In genomic region chr12:93746572-93747168, GRCh38 we compare ENCODE assay signal across 22 cellular contexts.
DNase-seq lines count a peak whose midpoint lies in the region; ATAC-seq, FAIRE-seq and TF ChIP-seq lines count a peak whose summit lies in the region.
"Had no signal": no experiment of that assay in that cellular context is flagged by ENCODE, and none has a peak within 500 bp of the region (broad histone marks: within the 10 kb centered on the region; RNA-seq: fewer than 3 reads in every experiment).

No MANE protein-coding gene starts in this region.

- intact Hi-C loops in HepG2 (cut with micrococcal nuclease; ENCODE audit: unreplicated experiment) (no loop called here), K562 (cut with micrococcal nuclease) (no loop called here), kidney (cut with DNase I) (no loop called here), vagina (cut with DNase I) (loop anchor here (10.0 kb wide), 2 partner anchors 62 to 68 kb away; no protein-coding TSS in a partner anchor)

- H3K27me3 ChIP-seq in liver (ENCODE audit: control insufficient read depth in 4 of 4, insufficient read depth in 4 of 4, low read length in 3 of 4): no peaks in the 10 kb centered on the region
- H3K27me3 ChIP-seq in HepG2 (ENCODE audit: control insufficient read depth in 1 of 2, insufficient read depth in 2 of 2, low read length in 2 of 2): no peaks in the 10 kb centered on the region
- H3K27me3 ChIP-seq in K562 (ENCODE audit: control insufficient read depth in 2 of 2, insufficient read depth in 2 of 2, low read length in 2 of 2): no peaks in the 10 kb centered on the region
- H3K27me3 ChIP-seq in vagina: no peaks in the 10 kb centered on the region

- H3K36me3 ChIP-seq in liver (ENCODE audit: control insufficient read depth in 4 of 4, insufficient read depth in 3 of 4, low read depth in 1 of 4, low read length in 3 of 4) (no peaks in the 10 kb centered on the region), HepG2 (replicated peaks in 1 of 2; ENCODE audit: control insufficient read depth in 1 of 2, insufficient read depth in 2 of 2, low read length in 2 of 2) (no peaks in the 10 kb centered on the region), K562 (ENCODE audit: control insufficient read depth, insufficient read depth, low read length) (no peaks in the 10 kb centered on the region), kidney (ENCODE audit: control insufficient read depth in 1 of 2, insufficient read depth in 2 of 2, low read length in 2 of 2) (no peaks in the 10 kb centered on the region), vagina (no peaks in the 10 kb centered on the region)

- H3K4me1 Mint-ChIP-seq in activated T-cell treated with anti-CD3 and anti-CD28 coated beads, Interleukin-2, amount 50 U/mL, for 72 hours (ENCODE audit: low read depth): peaks cover 35% of the 10 kb centered on the region

- TF ChIP-seq RAD21 in liver (IDR thresholded peaks at IDR 0.05): no peak
- TF ChIP-seq RAD21 in HepG2 (CRISPR knock-in tag; IDR thresholded peaks at IDR 0.05): no peak
- TF ChIP-seq RAD21 in K562 (CRISPR knock-in tag; conservative IDR thresholded peaks at IDR 0.05 in 1 of 2, IDR thresholded peaks at IDR 0.05 in 1 of 2): no peak

- no peak overlapping the region for H2AFZ ChIP-seq in HepG2 (ENCODE audit: low read length)
- H2AFZ ChIP-seq in K562 (ENCODE audit: low read depth, low read length): no peak overlapping the region
- H2AFZ ChIP-seq: GM23338 had no signal

- H3K4me1 ChIP-seq in liver (ENCODE audit: control insufficient read depth in 4 of 4, insufficient read depth in 4 of 4, low read length in 3 of 4): peaks cover 5 to 55% (median 23%) of the 10 kb centered on the region in 4 donors
- peaks cover 23% of the 10 kb centered on the region for H3K4me1 ChIP-seq in HepG2 (ENCODE audit: insufficient read depth, low read length)
- H3K4me1 ChIP-seq in K562 (replicated peaks in 1 of 2; ENCODE audit: control insufficient read depth in 2 of 2, insufficient read depth in 2 of 2, low read length in 2 of 2): peaks cover 9 to 50% of the 10 kb centered on the region in 2 experiments
- peaks cover 8 to 10% of the 10 kb centered on the region in 2 donors for H3K4me1 ChIP-seq in kidney (ENCODE audit: control insufficient read depth in 1 of 2, insufficient read depth in 1 of 2, low read depth in 1 of 2, low read length in 2 of 2)
- peaks cover 45% of the 10 kb centered on the region for H3K4me1 ChIP-seq in vagina

- H3K79me2 ChIP-seq in HepG2 (ENCODE audit: insufficient read depth, low read length) (no peaks in the 10 kb centered on the region), K562 (ENCODE audit: control insufficient read depth, insufficient read depth, low read length) (peaks cover 34% of the 10 kb centered on the region)

- H3K9ac ChIP-seq in liver (ENCODE audit: low read depth in 1 of 2, low read length in 2 of 2): peak overlapping the region in 1 of 2 donors; percentile 9
- H3K9ac ChIP-seq in HepG2 (ENCODE audit: insufficient read depth, low read depth, low read length): no peak overlapping the region
- no peak overlapping the region for H3K9ac ChIP-seq in K562 (ENCODE audit: insufficient read depth in 1 of 2, low read depth in 2 of 2, low read length in 2 of 2)
- no peak overlapping the region for H3K9ac ChIP-seq in kidney (ENCODE audit: low read length in 2 of 2)

- H3K27ac Mint-ChIP-seq in activated T-cell treated with anti-CD3 and anti-CD28 coated beads, Interleukin-2, amount 50 U/mL, for 72 hours: no peak overlapping the region
- H3K27ac Mint-ChIP-seq: CD14-positive monocyte, GM23338, HFFc6 had no signal

- TF ChIP-seq POLR2A in HepG2 (IDR thresholded peaks at IDR 0.05; ENCODE audit: insufficient read depth in 1 of 2, low read depth in 2 of 2, low read length in 2 of 2) (no peak), K562 (conservative IDR thresholded peaks at IDR 0.05) (no peak), vagina (IDR thresholded peaks at IDR 0.05) (no peak)

- H3K27me3 Mint-ChIP-seq in activated T-cell treated with anti-CD3 and anti-CD28 coated beads, Interleukin-2, amount 50 U/mL, for 72 hours (ENCODE audit: low read depth): no peaks in the 10 kb centered on the region
- H3K27me3 Mint-ChIP-seq: CD4-positive, alpha-beta memory T cell had no signal

- H3K4me2 ChIP-seq in HepG2 (ENCODE audit: low read depth, low read length) (no peak overlapping the region), K562 (ENCODE audit: insufficient read depth, low read length) (no peak overlapping the region)
- H3K4me2 ChIP-seq: GM23338 had no signal

- ATAC-seq in HepG2 (no peak), K562 (no peak)
- no peak for ATAC-seq in activated T-cell treated with anti-CD3 and anti-CD28 coated beads, Interleukin-2, amount 50 U/mL, for 72 hours (replicated peaks in 1 of 2)
- ATAC-seq: GM23338, HCT116 had no signal

- FAIRE-seq in HepG2 (lab: Jason Lieb, UNC) (no peak), K562 (lab: Jason Lieb, UNC) (no peak), kidney (lab: Jason Lieb, UNC) (peak; percentile 54)
- FAIRE-seq: GM12892, GM18507 had no signal

- in situ Hi-C loops in HepG2 (cut with HindIII; ENCODE audit: extremely low pct_ligation_motif_present, low pct_unique_long_range_greater_than_20kb) (no loop called here), K562 (cut with MboI) (no loop called here)

- DNase-seq in HepG2 (ENCODE audit: low spot score) (no peak), K562 (ENCODE audit: extremely low read depth in 1 of 4, low spot score in 3 of 4) (no peak), kidney (no peak), vagina (ENCODE audit: extremely low spot score in 2 of 2) (no peak), kidney tubule cell (ENCODE audit: low spot score) (no peak)
- DNase-seq in activated T-cell treated with anti-CD3 and anti-CD28 coated beads, Interleukin-2, amount 50 U/mL, for 72 hours: no peak
- DNase-seq: ACHN; AML-193; CD4-positive, alpha-beta memory T cell; DMS153; DMS79; GDM1; H7; HFFc6; IMR-90 had no signal

- TF ChIP-seq EP300 in HepG2 (IDR thresholded peaks at IDR 0.05; ENCODE audit: low read depth in 2 of 2, low read length in 2 of 2) (no peak), HepG2 (CRISPR knock-in tag; IDR thresholded peaks at IDR 0.05; ENCODE audit: borderline replicate concordance) (no peak), K562 (IDR thresholded peaks at IDR 0.05; ENCODE audit: low read length) (no peak)

- POLR2A ChIA-PET in HepG2 (lab: Yijun Ruan, JAX): no interaction called here
- POLR2A ChIA-PET in K562 (lab: Yijun Ruan, JAX): no interaction called here

- TF ChIP-seq CTCF in liver (IDR thresholded peaks at IDR 0.05; ENCODE audit: low read depth, low read length, missing input control): no peak
- no peak for TF ChIP-seq CTCF in HepG2 (CRISPR knock-in tag; IDR thresholded peaks at IDR 0.05)
- no peak for TF ChIP-seq CTCF in K562 (IDR thresholded peaks at IDR 0.05 in 2 of 3, conservative IDR thresholded peaks at IDR 0.05 in 1 of 3; ENCODE audit: insufficient read depth in 2 of 3, low read depth in 1 of 3, low read length in 3 of 3)
- no peak for TF ChIP-seq CTCF in kidney (IDR thresholded peaks at IDR 0.05; ENCODE audit: borderline replicate concordance, extremely low read depth, insufficient read depth)
- no peak for TF ChIP-seq CTCF in vagina (IDR thresholded peaks at IDR 0.05)

- H4K20me1 ChIP-seq in HepG2 (ENCODE audit: insufficient read depth, low read length): no peaks in the 10 kb centered on the region
- no peaks in the 10 kb centered on the region for H4K20me1 ChIP-seq in K562 (replicated peaks; ENCODE audit: control insufficient read depth, insufficient read depth, low read length)

- H3K9me3 Mint-ChIP-seq in activated T-cell treated with anti-CD3 and anti-CD28 coated beads, Interleukin-2, amount 50 U/mL, for 72 hours: no peaks in the 10 kb centered on the region
- H3K9me3 Mint-ChIP-seq: GM23338, HFFc6 had no signal

- no peaks in the 10 kb centered on the region for H3K9me1 ChIP-seq in K562 (ENCODE audit: control insufficient read depth, insufficient read depth, low read length)

- H3K4me3 ChIP-seq in liver (ENCODE audit: low read depth in 1 of 3, low read length in 3 of 3) (no peak overlapping the region), HepG2 (replicated peaks in 1 of 3; ENCODE audit: insufficient read depth in 1 of 3, low read depth in 2 of 3, low read length in 3 of 3) (no peak overlapping the region), K562 (no peak overlapping the region), kidney (ENCODE audit: low read length in 2 of 2) (no peak overlapping the region), vagina (no peak overlapping the region)
- H3K4me3 ChIP-seq: GM23338 had no signal

- 45% methylated on average over 4 of the region's 4 CpGs for WGBS in liver
- WGBS in HepG2 (ENCODE audit: low lambda C conversion rate): 95% methylated on average over 4 of the region's 4 CpGs
- WGBS in K562 (ENCODE audit: insufficient coverage, low coverage, missing lambda C conversion rate): 53% methylated on average over 4 of the region's 4 CpGs

- CTCF ChIA-PET in HepG2 (lab: Yijun Ruan, JAX; ENCODE audit: low intra/inter-chr PET ratio, low total read pairs) (no interaction called here), K562 (lab: Yijun Ruan, JAX; ENCODE audit: low intra/inter-chr PET ratio) (interaction anchor here (0.6 kb wide), 1 partner anchor 328 kb away, joined by 3 read pairs; no protein-coding TSS in a partner anchor)

- BruUV-seq in HepG2 (replicated peaks; lab: Mats Ljungman, UMichigan) (no TSS peak), K562 (replicated peaks; lab: Mats Ljungman, UMichigan) (no TSS peak)

- no peak overlapping the region for H3K4me3 Mint-ChIP-seq in activated T-cell treated with anti-CD3 and anti-CD28 coated beads, Interleukin-2, amount 50 U/mL, for 72 hours
- H3K4me3 Mint-ChIP-seq: CD14-positive monocyte; CD4-positive, alpha-beta memory T cell; GM23338; HFFc6 had no signal

- H3K9me3 ChIP-seq in liver (ENCODE audit: control insufficient read depth in 4 of 4, low read length in 3 of 4) (no peaks in the 10 kb centered on the region), HepG2 (ENCODE audit: low read length) (no peaks in the 10 kb centered on the region), K562 (replicated peaks; ENCODE audit: control insufficient read depth, insufficient read depth, low read depth, low read length) (no peaks in the 10 kb centered on the region; the same call in 1 of the 2 replicates), kidney (ENCODE audit: control insufficient read depth in 1 of 2, low read length in 2 of 2) (no peaks in the 10 kb centered on the region), vagina (no peaks in the 10 kb centered on the region)

- H3K27ac ChIP-seq in liver (ENCODE audit: low read depth in 1 of 2, low read length in 2 of 2) (peak overlapping the region in 1 of 2 donors; percentile 62), HepG2 (ENCODE audit: extremely low read length, insufficient read depth, low read length) (no peak overlapping the region), K562 (ENCODE audit: extremely low read depth, low read depth, low read length) (no peak overlapping the region), kidney (ENCODE audit: low read depth in 2 of 2, low read length in 2 of 2) (no peak overlapping the region), vagina (no peak overlapping the region)
- H3K27ac ChIP-seq: HL-60 had no signal

- H3K36me3 Mint-ChIP-seq in activated T-cell treated with anti-CD3 and anti-CD28 coated beads, Interleukin-2, amount 50 U/mL, for 72 hours (ENCODE audit: insufficient read depth in 2 of 2): no peaks in the 10 kb centered on the region
- H3K36me3 Mint-ChIP-seq: CD14-positive monocyte had no signal

TF ChIP-seq in K562, 482 proteins besides CTCF, POLR2A, EP300 and RAD21 (continues in another document):
- peak; percentile 50 for TF ChIP-seq MAFG (tag; conservative IDR thresholded peaks at IDR 0.05)
